Comparison of ENCODE assay signal across 7 cellular contexts in genomic region chr1:209569445-209570207, GRCh38. TPM values are rescaled to one million over a fixed set of nuclear protein-coding genes. Genes with fewer than 3 reads are reported as not detected.
DNase-seq lines count a peak whose midpoint lies in the region; TF ChIP-seq lines count a peak whose summit lies in the region.

No MANE protein-coding gene starts in this region.

- no peaks in the 10 kb centered on the region for H3K9me3 ChIP-seq in Loucy (ENCODE audit: insufficient read depth, low read depth, low read length)

- H4K20me1 ChIP-seq in Loucy (ENCODE audit: insufficient read depth, low read length, poor library complexity, severe bottlenecking): no peaks in the 10 kb centered on the region

- no peaks in the 10 kb centered on the region for H3K4me1 Mint-ChIP-seq in progenitor cell of endocrine pancreas (ENCODE audit: low read depth)

- H3K9me3 Mint-ChIP-seq in progenitor cell of endocrine pancreas (ENCODE audit: low read depth): no peaks in the 10 kb centered on the region

- no peak overlapping the region for H3K27ac Mint-ChIP-seq in progenitor cell of endocrine pancreas

- no peak overlapping the region for H3K4me3 Mint-ChIP-seq in progenitor cell of endocrine pancreas (ENCODE audit: low read depth)

- H3K27me3 ChIP-seq in Loucy (ENCODE audit: insufficient read depth, low read length, poor library complexity, severe bottlenecking): no peaks in the 10 kb centered on the region

- no peaks in the 10 kb centered on the region for H3K79me2 ChIP-seq in Loucy (ENCODE audit: insufficient read depth, low read length)

- peaks cover 40% of the 10 kb centered on the region for H3K27me3 Mint-ChIP-seq in progenitor cell of endocrine pancreas

- H2AFZ ChIP-seq in Loucy (ENCODE audit: low read length): peak overlapping the region; percentile 53

- H3K36me3 ChIP-seq in Loucy (ENCODE audit: insufficient read depth, low read length): no peaks in the 10 kb centered on the region

- H3K4me2 ChIP-seq in Loucy (ENCODE audit: low read depth, low read length, poor library complexity, severe bottlenecking): peak overlapping the region; percentile 8

- TF ChIP-seq CTCF in GM12872 (IDR thresholded peaks at IDR 0.05; ENCODE audit: insufficient read depth, low read depth, low read length) (peak; percentile 87), Loucy (conservative IDR thresholded peaks at IDR 0.05; ENCODE audit: low read length) (peak; percentile 86), progenitor cell of endocrine pancreas (IDR thresholded peaks at IDR 0.05; ENCODE audit: unreplicated experiment) (peak; percentile 92)

- DNase-seq in SK-N-DZ (ENCODE audit: low spot score) (peak; percentile 70), glomerular endothelial cell (ENCODE audit: extremely low read depth, low read depth, low spot score) (peak; percentile 67), progenitor cell of endocrine pancreas (ENCODE audit: low spot score, unreplicated experiment) (peak; percentile 67), ureter (ENCODE audit: low spot score) (peak; percentile 72)
- DNase-seq in activated naive CD4-positive, alpha-beta T cell (lab: John Stamatoyannopoulos, UW): peak; percentile 19 to 65 (median 55)

- no peaks in the 10 kb centered on the region for H3K4me1 ChIP-seq in Loucy (ENCODE audit: insufficient read depth, low read length, poor library complexity, severe bottlenecking)

- H3K9me2 ChIP-seq in Loucy (replicated peaks; ENCODE audit: low read depth, low read length): no peaks in the 10 kb centered on the region

- H3K4me3 ChIP-seq in Loucy (ENCODE audit: low read length, poor library complexity, severe bottlenecking): no peak overlapping the region

- no peak overlapping the region for H3K9ac ChIP-seq in Loucy (ENCODE audit: low read depth, low read length, poor library complexity, severe bottlenecking)

- no peaks in the 10 kb centered on the region for H3F3A ChIP-seq in Loucy (ENCODE audit: low read depth)

- H3K36me3 Mint-ChIP-seq in progenitor cell of endocrine pancreas (ENCODE audit: insufficient read depth): no peaks in the 10 kb centered on the region

RNA-seq across cellular contexts. Expression of gene CAMK1G, which starts 13.9 kb away (rescaled TPM):
- polyA plus RNA-seq in SK-N-DZ (2014; cell fraction: cytosol; rRNA removed): not detected in 2 replicates
- not detected in 2 replicates for polyA plus RNA-seq in SK-N-DZ (2014; cell fraction: nucleus; rRNA removed)
- 0.12 and 0.39 TPM in 2 replicates for total RNA-seq in glomerular endothelial cell
- total RNA-seq in progenitor cell of endocrine pancreas: 2.4 and 2.7 TPM in 2 replicates
- total RNA-seq in ureter: 0.68 TPM
